ENCODE assay signal across 1 cellular context in genomic region chr1:1012736-1013104, GRCh38.
TF ChIP-seq lines count a peak whose summit lies in the region.

No MANE protein-coding gene starts in this region.

TF ChIP-seq in HepG2, 621 proteins besides CTCF, POLR2A, EP300 and RAD21:
- TF ChIP-seq ZNF770 (CRISPR knock-in tag; IDR thresholded peaks at IDR 0.05) (peak; percentile 83), MLLT10 (CRISPR knock-in tag; IDR thresholded peaks at IDR 0.05) (0 out of 2 replicates have a peak, but pooled peaks have one; percentile 33)
